Comparison of ENCODE assay signal across 7 cellular contexts in the genomic region with DNA sequence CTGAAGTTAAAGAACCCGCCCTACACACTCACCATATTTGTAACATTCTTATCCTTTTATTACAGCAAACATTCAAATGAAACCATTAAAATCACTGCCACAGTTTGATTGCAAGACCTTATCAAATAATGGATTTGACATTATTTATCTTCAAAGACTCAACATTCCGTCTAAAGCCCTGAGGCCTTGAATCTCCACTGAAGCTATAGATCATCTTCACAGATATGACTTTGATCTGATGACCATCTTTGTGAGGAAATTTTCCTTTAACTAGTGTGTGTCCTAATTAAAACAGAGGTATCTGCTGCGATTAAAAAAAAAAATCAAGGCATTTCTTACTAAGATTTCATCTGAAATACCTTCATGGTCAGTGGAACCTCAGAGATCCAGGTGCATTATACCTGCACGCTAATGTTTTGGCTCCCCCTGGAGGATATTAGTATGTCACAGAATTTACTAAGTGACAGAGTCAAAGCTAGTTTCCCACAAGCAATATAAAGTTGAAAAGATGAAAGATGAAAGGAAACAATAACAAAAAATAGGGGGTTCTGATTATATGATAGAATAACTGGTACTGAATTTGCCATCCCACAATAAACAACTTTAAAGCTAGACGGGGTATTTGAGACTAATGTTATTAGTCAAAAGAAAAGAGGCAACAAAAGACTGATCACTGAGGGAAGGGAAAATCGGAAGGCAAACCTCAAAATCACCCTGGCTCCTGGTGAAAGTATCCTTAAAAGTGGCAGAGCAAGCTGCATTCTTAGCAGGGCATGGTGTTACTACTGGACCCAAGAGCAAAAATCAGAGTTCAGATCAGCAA.
A peak's percentile ranks its signal among the peaks of the same experiment; 100 is the strongest.
DNase-seq lines count a peak whose midpoint lies in the region; ATAC-seq and TF ChIP-seq lines count a peak whose summit lies in the region.

No MANE protein-coding gene starts in this region.

- H3K4me3 ChIP-seq in dorsolateral prefrontal cortex (no peak overlapping the region), psoas muscle (no peak overlapping the region)

- no peaks in the 10 kb centered on the region for H3K9me3 Mint-ChIP-seq in stimulated activated memory B cell treated with anti-CD40 and anti-IgM and Interleukin-4, amounts not matched to agents 10 μg/mL and 1 μg/mL and 100 μg/mL, for 72 hours

- TF ChIP-seq CTCF in GM20000 (IDR thresholded peaks at IDR 0.05; ENCODE audit: extremely low read depth, missing control alignments) (peak; percentile 8), dorsolateral prefrontal cortex (IDR thresholded peaks at IDR 0.05 in 54 of 56, conservative IDR thresholded peaks at IDR 0.05 in 2 of 56; ENCODE audit: low read depth in 1 of 56, partially characterized antibody in 56 of 56) (peak in 52 of 56 donors; percentile 18 to 66 (median 44)), psoas muscle (IDR thresholded peaks at IDR 0.05) (peak; percentile 37)

- DNase-seq in GM20000 (ENCODE audit: low spot score): no peak
- DNase-seq in NCI-H146 (lab: John Stamatoyannopoulos, UW): peak; percentile 52
- no peak for DNase-seq in dorsolateral prefrontal cortex
- no peak for DNase-seq in psoas muscle
- no peak for DNase-seq in stimulated activated CD4-positive, alpha-beta T cell treated with anti-CD3 and anti-CD28 coated beads, Interleukin-2, amount 100 ng/mL, for 24 hours
- no peak for DNase-seq in posterior vena cava (ENCODE audit: low spot score)

- ATAC-seq in psoas muscle: no peak
- no peak for ATAC-seq in stimulated activated memory B cell treated with anti-CD40 and anti-IgM and Interleukin-4, amounts not matched to agents 10 μg/mL and 1 μg/mL and 100 μg/mL, for 72 hours

- H3K27me3 Mint-ChIP-seq in stimulated activated memory B cell treated with anti-CD40 and anti-IgM and Interleukin-4, amounts not matched to agents 10 μg/mL and 1 μg/mL and 100 μg/mL, for 72 hours: no peaks in the 10 kb centered on the region

- no peak overlapping the region for H3K27ac Mint-ChIP-seq in stimulated activated memory B cell treated with anti-CD40 and anti-IgM and Interleukin-4, amounts not matched to agents 10 μg/mL and 1 μg/mL and 100 μg/mL, for 72 hours

- no peaks in the 10 kb centered on the region for H3K36me3 Mint-ChIP-seq in stimulated activated memory B cell treated with anti-CD40 and anti-IgM and Interleukin-4, amounts not matched to agents 10 μg/mL and 1 μg/mL and 100 μg/mL, for 72 hours

- 48 to 54% (median 50%) methylated on average over 6 of the region's 6 CpGs for WGBS in psoas muscle, 3 donors

- H3K27ac ChIP-seq in dorsolateral prefrontal cortex: no peak overlapping the region
- H3K27ac ChIP-seq in psoas muscle: no peak overlapping the region

- no peaks in the 10 kb centered on the region for H3K9me3 ChIP-seq in psoas muscle

- intact Hi-C loops in dorsolateral prefrontal cortex (cut with DNase I): no loop called here
- intact Hi-C loops in psoas muscle (cut with DNase I): no loop called here
- intact Hi-C loops in posterior vena cava (cut with DNase I): no loop called here

- no peaks in the 10 kb centered on the region for H3K4me1 Mint-ChIP-seq in stimulated activated memory B cell treated with anti-CD40 and anti-IgM and Interleukin-4, amounts not matched to agents 10 μg/mL and 1 μg/mL and 100 μg/mL, for 72 hours

- H3K4me3 Mint-ChIP-seq in stimulated activated memory B cell treated with anti-CD40 and anti-IgM and Interleukin-4, amounts not matched to agents 10 μg/mL and 1 μg/mL and 100 μg/mL, for 72 hours: no peak overlapping the region

- H3K36me3 ChIP-seq in psoas muscle (ENCODE audit: insufficient read depth in 1 of 2, low read depth in 1 of 2): no peaks in the 10 kb centered on the region

- H3K27me3 ChIP-seq in dorsolateral prefrontal cortex: no peaks in the 10 kb centered on the region
- H3K27me3 ChIP-seq in psoas muscle (ENCODE audit: insufficient read depth in 3 of 3, low read length in 2 of 3): no peaks in the 10 kb centered on the region

- no peaks in the 10 kb centered on the region for H3K4me1 ChIP-seq in psoas muscle
